1 cellular context compared by ENCODE assay signal in genomic region chr4:158810487-158811215, GRCh38.
TF ChIP-seq lines count a peak whose summit lies in the region.

No MANE protein-coding gene starts in this region.

TF ChIP-seq in HEK293, 187 proteins besides CTCF, POLR2A, EP300 and RAD21 (continued from another document and continues in another):
- TF ChIP-seq, protein P1, sequence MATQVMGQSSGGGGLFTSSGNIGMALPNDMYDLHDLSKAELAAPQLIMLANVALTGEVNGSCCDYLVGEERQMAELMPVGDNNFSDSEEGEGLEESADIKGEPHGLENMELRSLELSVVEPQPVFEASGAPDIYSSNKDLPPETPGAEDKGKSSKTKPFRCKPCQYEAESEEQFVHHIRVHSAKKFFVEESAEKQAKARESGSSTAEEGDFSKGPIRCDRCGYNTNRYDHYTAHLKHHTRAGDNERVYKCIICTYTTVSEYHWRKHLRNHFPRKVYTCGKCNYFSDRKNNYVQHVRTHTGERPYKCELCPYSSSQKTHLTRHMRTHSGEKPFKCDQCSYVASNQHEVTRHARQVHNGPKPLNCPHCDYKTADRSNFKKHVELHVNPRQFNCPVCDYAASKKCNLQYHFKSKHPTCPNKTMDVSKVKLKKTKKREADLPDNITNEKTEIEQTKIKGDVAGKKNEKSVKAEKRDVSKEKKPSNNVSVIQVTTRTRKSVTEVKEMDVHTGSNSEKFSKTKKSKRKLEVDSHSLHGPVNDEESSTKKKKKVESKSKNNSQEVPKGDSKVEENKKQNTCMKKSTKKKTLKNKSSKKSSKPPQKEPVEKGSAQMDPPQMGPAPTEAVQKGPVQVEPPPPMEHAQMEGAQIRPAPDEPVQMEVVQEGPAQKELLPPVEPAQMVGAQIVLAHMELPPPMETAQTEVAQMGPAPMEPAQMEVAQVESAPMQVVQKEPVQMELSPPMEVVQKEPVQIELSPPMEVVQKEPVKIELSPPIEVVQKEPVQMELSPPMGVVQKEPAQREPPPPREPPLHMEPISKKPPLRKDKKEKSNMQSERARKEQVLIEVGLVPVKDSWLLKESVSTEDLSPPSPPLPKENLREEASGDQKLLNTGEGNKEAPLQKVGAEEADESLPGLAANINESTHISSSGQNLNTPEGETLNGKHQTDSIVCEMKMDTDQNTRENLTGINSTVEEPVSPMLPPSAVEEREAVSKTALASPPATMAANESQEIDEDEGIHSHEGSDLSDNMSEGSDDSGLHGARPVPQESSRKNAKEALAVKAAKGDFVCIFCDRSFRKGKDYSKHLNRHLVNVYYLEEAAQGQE (tag by site-specific recombination; IDR thresholded peaks at IDR 0.05) = no peak
- TF ChIP-seq RBAK (tag by site-specific recombination; IDR thresholded peaks at IDR 0.05) (no peak), HOXC10 (CRISPR knock-in tag; IDR thresholded peaks at IDR 0.05) (no peak), KLF8 (tag by site-specific recombination; IDR thresholded peaks at IDR 0.05) (peak; percentile 49), GLIS1 (tag by site-specific recombination; IDR thresholded peaks at IDR 0.05) (peak; percentile 97), ZNF157 (tag by site-specific recombination; IDR thresholded peaks at IDR 0.05) (no peak), ZNF670 (tag by site-specific recombination; IDR thresholded peaks at IDR 0.05; ENCODE audit: low read depth) (no peak), SP7 (tag by site-specific recombination; IDR thresholded peaks at IDR 0.05) (peak; percentile 81), ZNF837 (tag by site-specific recombination; IDR thresholded peaks at IDR 0.05) (no peak), ZNF701 (tag by site-specific recombination; IDR thresholded peaks at IDR 0.05) (no peak), ZNF2 (tag by site-specific recombination; IDR thresholded peaks at IDR 0.05) (no peak; the same call in 1 of the 2 replicates), ZBTB26 (tag by site-specific recombination; optimal IDR thresholded peaks at IDR 0.05) (no peak), ZBTB21 (tag by site-specific recombination; IDR thresholded peaks at IDR 0.05) (0 out of 2 replicates have a peak, but pooled peaks have one; percentile 31), BCL11B (tag by site-specific recombination; IDR thresholded peaks at IDR 0.05; ENCODE audit: low read depth) (no peak), ZNF24 (tag by site-specific recombination; IDR thresholded peaks at IDR 0.05) (no peak), GFI1B (tag by site-specific recombination; IDR thresholded peaks at IDR 0.05) (peak; percentile 51; the same call in 1 of the 2 replicates), KLF1 (tag by site-specific recombination; IDR thresholded peaks at IDR 0.05) (peak; percentile 41), ZNF776 (tag by site-specific recombination; IDR thresholded peaks at IDR 0.05; ENCODE audit: borderline replicate concordance) (no peak), MYNN (tag by site-specific recombination; IDR thresholded peaks at IDR 0.05; ENCODE audit: borderline replicate concordance) (no peak), ZNF777 (tag by site-specific recombination; IDR thresholded peaks at IDR 0.05; ENCODE audit: borderline replicate concordance) (no peak), ZNF423 (tag by site-specific recombination; IDR thresholded peaks at IDR 0.05) (0 out of 2 replicates have a peak, but pooled peaks have one; percentile 62), ZNF26 (tag by site-specific recombination; IDR thresholded peaks at IDR 0.05) (no peak), ZNF549 (tag by site-specific recombination; IDR thresholded peaks at IDR 0.05) (peak; percentile 88), ZNF335 (tag by site-specific recombination; conservative IDR thresholded peaks at IDR 0.05) (no peak), ZNF311 (tag by site-specific recombination; IDR thresholded peaks at IDR 0.05; ENCODE audit: borderline replicate concordance) (no peak), SCRT2 (tag by site-specific recombination; IDR thresholded peaks at IDR 0.05) (no peak), ZNF544 (tag by site-specific recombination; IDR thresholded peaks at IDR 0.05) (no peak), ZNF155 (tag by site-specific recombination; IDR thresholded peaks at IDR 0.05) (no peak), ZNF426 (tag by site-specific recombination; IDR thresholded peaks at IDR 0.05) (no peak), ZNF585B (tag by site-specific recombination; IDR thresholded peaks at IDR 0.05) (no peak), ZNF843 (tag by site-specific recombination; IDR thresholded peaks at IDR 0.05) (peak; percentile 95), ZFP41 (tag by site-specific recombination; IDR thresholded peaks at IDR 0.05; ENCODE audit: borderline replicate concordance) (no peak), ZNF341 (tag by site-specific recombination; IDR thresholded peaks at IDR 0.05; ENCODE audit: low read depth) (no peak), ZSCAN16 (tag by site-specific recombination; IDR thresholded peaks at IDR 0.05) (no peak), ZNF138 (tag by site-specific recombination; IDR thresholded peaks at IDR 0.05; ENCODE audit: borderline replicate concordance) (no peak), OVOL3 (tag by site-specific recombination; IDR thresholded peaks at IDR 0.05) (peak; percentile 98), ZNF10 (tag by site-specific recombination; IDR thresholded peaks at IDR 0.05) (no peak), KLF17 (tag by site-specific recombination; IDR thresholded peaks at IDR 0.05) (peak; percentile 84; the same call in 1 of the 2 replicates), EGR2 (tag by site-specific recombination; IDR thresholded peaks at IDR 0.05; ENCODE audit: low read depth) (no peak), ZNF560 (tag by site-specific recombination; IDR thresholded peaks at IDR 0.05; ENCODE audit: borderline replicate concordance) (no peak), ZNF266 (tag by site-specific recombination; IDR thresholded peaks at IDR 0.05; ENCODE audit: low read depth) (no peak), ZNF600 (tag by site-specific recombination; IDR thresholded peaks at IDR 0.05) (peak; percentile 97), ZNF664 (tag by site-specific recombination; IDR thresholded peaks at IDR 0.05) (no peak)
- TF ChIP-seq, protein P2, sequence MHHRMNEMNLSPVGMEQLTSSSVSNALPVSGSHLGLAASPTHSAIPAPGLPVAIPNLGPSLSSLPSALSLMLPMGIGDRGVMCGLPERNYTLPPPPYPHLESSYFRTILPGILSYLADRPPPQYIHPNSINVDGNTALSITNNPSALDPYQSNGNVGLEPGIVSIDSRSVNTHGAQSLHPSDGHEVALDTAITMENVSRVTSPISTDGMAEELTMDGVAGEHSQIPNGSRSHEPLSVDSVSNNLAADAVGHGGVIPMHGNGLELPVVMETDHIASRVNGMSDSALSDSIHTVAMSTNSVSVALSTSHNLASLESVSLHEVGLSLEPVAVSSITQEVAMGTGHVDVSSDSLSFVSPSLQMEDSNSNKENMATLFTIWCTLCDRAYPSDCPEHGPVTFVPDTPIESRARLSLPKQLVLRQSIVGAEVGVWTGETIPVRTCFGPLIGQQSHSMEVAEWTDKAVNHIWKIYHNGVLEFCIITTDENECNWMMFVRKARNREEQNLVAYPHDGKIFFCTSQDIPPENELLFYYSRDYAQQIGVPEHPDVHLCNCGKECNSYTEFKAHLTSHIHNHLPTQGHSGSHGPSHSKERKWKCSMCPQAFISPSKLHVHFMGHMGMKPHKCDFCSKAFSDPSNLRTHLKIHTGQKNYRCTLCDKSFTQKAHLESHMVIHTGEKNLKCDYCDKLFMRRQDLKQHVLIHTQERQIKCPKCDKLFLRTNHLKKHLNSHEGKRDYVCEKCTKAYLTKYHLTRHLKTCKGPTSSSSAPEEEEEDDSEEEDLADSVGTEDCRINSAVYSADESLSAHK (tag by site-specific recombination; IDR thresholded peaks at IDR 0.05) = peak; percentile 81
- TF ChIP-seq, protein P3, sequence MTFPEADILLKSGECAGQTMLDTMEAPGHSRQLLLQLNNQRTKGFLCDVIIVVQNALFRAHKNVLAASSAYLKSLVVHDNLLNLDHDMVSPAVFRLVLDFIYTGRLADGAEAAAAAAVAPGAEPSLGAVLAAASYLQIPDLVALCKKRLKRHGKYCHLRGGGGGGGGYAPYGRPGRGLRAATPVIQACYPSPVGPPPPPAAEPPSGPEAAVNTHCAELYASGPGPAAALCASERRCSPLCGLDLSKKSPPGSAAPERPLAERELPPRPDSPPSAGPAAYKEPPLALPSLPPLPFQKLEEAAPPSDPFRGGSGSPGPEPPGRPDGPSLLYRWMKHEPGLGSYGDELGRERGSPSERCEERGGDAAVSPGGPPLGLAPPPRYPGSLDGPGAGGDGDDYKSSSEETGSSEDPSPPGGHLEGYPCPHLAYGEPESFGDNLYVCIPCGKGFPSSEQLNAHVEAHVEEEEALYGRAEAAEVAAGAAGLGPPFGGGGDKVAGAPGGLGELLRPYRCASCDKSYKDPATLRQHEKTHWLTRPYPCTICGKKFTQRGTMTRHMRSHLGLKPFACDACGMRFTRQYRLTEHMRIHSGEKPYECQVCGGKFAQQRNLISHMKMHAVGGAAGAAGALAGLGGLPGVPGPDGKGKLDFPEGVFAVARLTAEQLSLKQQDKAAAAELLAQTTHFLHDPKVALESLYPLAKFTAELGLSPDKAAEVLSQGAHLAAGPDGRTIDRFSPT (tag by site-specific recombination; IDR thresholded peaks at IDR 0.05) = peak; percentile 59
- TF ChIP-seq, protein P4, sequence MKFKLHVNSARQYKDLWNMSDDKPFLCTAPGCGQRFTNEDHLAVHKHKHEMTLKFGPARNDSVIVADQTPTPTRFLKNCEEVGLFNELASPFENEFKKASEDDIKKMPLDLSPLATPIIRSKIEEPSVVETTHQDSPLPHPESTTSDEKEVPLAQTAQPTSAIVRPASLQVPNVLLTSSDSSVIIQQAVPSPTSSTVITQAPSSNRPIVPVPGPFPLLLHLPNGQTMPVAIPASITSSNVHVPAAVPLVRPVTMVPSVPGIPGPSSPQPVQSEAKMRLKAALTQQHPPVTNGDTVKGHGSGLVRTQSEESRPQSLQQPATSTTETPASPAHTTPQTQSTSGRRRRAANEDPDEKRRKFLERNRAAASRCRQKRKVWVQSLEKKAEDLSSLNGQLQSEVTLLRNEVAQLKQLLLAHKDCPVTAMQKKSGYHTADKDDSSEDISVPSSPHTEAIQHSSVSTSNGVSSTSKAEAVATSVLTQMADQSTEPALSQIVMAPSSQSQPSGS (tag by site-specific recombination; IDR thresholded peaks at IDR 0.05; ENCODE audit: low read depth) = peak; percentile 18; the same call in 1 of the 2 replicates
- TF ChIP-seq, protein P5, sequence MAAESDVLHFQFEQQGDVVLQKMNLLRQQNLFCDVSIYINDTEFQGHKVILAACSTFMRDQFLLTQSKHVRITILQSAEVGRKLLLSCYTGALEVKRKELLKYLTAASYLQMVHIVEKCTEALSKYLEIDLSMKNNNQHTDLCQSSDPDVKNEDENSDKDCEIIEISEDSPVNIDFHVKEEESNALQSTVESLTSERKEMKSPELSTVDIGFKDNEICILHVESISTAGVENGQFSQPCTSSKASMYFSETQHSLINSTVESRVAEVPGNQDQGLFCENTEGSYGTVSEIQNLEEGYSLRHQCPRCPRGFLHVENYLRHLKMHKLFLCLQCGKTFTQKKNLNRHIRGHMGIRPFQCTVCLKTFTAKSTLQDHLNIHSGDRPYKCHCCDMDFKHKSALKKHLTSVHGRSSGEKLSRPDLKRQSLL (tag by site-specific recombination; IDR thresholded peaks at IDR 0.05) = no peak
- TF ChIP-seq, protein P6, sequence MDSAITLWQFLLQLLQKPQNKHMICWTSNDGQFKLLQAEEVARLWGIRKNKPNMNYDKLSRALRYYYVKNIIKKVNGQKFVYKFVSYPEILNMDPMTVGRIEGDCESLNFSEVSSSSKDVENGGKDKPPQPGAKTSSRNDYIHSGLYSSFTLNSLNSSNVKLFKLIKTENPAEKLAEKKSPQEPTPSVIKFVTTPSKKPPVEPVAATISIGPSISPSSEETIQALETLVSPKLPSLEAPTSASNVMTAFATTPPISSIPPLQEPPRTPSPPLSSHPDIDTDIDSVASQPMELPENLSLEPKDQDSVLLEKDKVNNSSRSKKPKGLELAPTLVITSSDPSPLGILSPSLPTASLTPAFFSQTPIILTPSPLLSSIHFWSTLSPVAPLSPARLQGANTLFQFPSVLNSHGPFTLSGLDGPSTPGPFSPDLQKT (IDR thresholded peaks at IDR 0.05; ENCODE audit: borderline replicate concordance, low read depth, low read length) = no peak
- TF ChIP-seq, protein P7, sequence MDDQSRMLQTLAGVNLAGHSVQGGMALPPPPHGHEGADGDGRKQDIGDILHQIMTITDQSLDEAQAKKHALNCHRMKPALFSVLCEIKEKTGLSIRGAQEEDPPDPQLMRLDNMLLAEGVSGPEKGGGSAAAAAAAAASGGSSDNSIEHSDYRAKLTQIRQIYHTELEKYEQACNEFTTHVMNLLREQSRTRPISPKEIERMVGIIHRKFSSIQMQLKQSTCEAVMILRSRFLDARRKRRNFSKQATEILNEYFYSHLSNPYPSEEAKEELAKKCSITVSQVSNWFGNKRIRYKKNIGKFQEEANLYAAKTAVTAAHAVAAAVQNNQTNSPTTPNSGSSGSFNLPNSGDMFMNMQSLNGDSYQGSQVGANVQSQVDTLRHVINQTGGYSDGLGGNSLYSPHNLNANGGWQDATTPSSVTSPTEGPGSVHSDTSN (CRISPR knock-in tag; IDR thresholded peaks at IDR 0.05) = no peak
